In genomic region chr7:117248810-117249209, GRCh38 we compare ENCODE assay signal across 1 cellular context.
TF ChIP-seq lines count a peak whose summit lies in the region.

No MANE protein-coding gene starts in this region.

TF ChIP-seq in IMR-90, 13 proteins besides CTCF, POLR2A, EP300 and RAD21 (continued from another document):
- TF ChIP-seq BHLHE40 (IDR thresholded peaks at IDR 0.05; ENCODE audit: low read depth, low read length) (peak; percentile 72), MAZ (IDR thresholded peaks at IDR 0.05; ENCODE audit: borderline replicate concordance, low read depth, low read length) (no peak)
TF ChIP-seq in IMR-90: peak in this region for 2.
